ENCODE assay signal across 26 cellular contexts in genomic region chr17:52419256-52419655, GRCh38.
DNase-seq lines count a peak whose midpoint lies in the region; ATAC-seq and TF ChIP-seq lines count a peak whose summit lies in the region.
"Had no signal": no experiment of that assay in that cellular context is flagged by ENCODE, and none has a peak within 500 bp of the region (broad histone marks: within the 10 kb centered on the region; RNA-seq: fewer than 3 reads in every experiment).

No MANE protein-coding gene starts in this region.

- POLR2A ChIA-PET in MCF 10A (lab: Yijun Ruan, JAX) = interaction anchor here (0.7 to 1.6 kb wide), 2 partner anchors 17 to 33 kb away, joined by 3 read pairs; no protein-coding TSS in a partner anchor

- H3K4me1 ChIP-seq in breast epithelium = no peaks in the 10 kb centered on the region
- H3K4me1 ChIP-seq: left ventricle myocardium inferior, upper lobe of left lung had no signal

- no peak overlapping the region for H3K27ac Mint-ChIP-seq in MCF 10A (ENCODE audit: low read depth, unreplicated experiment)
- no peak overlapping the region for H3K27ac Mint-ChIP-seq in progenitor cell of endocrine pancreas
- H3K27ac Mint-ChIP-seq in T-helper 17 cell = no peak overlapping the region
- H3K27ac Mint-ChIP-seq: activated CD8-positive, alpha-beta memory T cell treated with anti-CD3 and anti-CD28 coated beads, Interleukin-2, amount 10 ng/mL, durations not matched to agents 7 days and 5 days; CD4-positive, alpha-beta memory T cell; stimulated activated naive B cell treated with anti-CD40 and anti-IgM and Interleukin-4, amounts not matched to agents 10 μg/mL and 1 μg/mL and 100 μg/mL, for 72 hours; T-helper 1 cell treated with Interleukin-12 subunit alpha and Interleukin-12 subunit beta and Interleukin-4 antibody, amounts not matched to agents 30 μg/mL and 1 μg/mL, for 36 hours had no signal

- H3K4me3 Mint-ChIP-seq in MCF 10A (ENCODE audit: unreplicated experiment) = no peak overlapping the region
- no peak overlapping the region for H3K4me3 Mint-ChIP-seq in progenitor cell of endocrine pancreas (ENCODE audit: low read depth)
- no peak overlapping the region for H3K4me3 Mint-ChIP-seq in T-helper 17 cell
- H3K4me3 Mint-ChIP-seq: activated CD8-positive, alpha-beta memory T cell treated with anti-CD3 and anti-CD28 coated beads, Interleukin-2, amount 10 ng/mL, durations not matched to agents 7 days and 5 days; CD4-positive, alpha-beta memory T cell; stimulated activated naive B cell treated with anti-CD40 and anti-IgM and Interleukin-4, amounts not matched to agents 10 μg/mL and 1 μg/mL and 100 μg/mL, for 72 hours; T-helper 1 cell treated with Interleukin-12 subunit alpha and Interleukin-12 subunit beta and Interleukin-4 antibody, amounts not matched to agents 30 μg/mL and 1 μg/mL, for 36 hours had no signal

- BruUV-seq in MCF 10A (replicated peaks; lab: Mats Ljungman, UMichigan) = no TSS peak

- H3K9me3 Mint-ChIP-seq in MCF 10A (ENCODE audit: unreplicated experiment) (peaks cover 16% of the 10 kb centered on the region), progenitor cell of endocrine pancreas (ENCODE audit: low read depth) (peaks cover 11% of the 10 kb centered on the region)
- H3K9me3 Mint-ChIP-seq: T-helper 1 cell treated with Interleukin-12 subunit alpha and Interleukin-12 subunit beta and Interleukin-4 antibody, amounts not matched to agents 30 μg/mL and 1 μg/mL, for 36 hours had no signal

- no peaks in the 10 kb centered on the region for H3K27me3 ChIP-seq in breast epithelium
- H3K27me3 ChIP-seq: gastroesophageal sphincter, upper lobe of left lung had no signal

- H3K27me3 Mint-ChIP-seq in MCF 10A (ENCODE audit: insufficient read depth, unreplicated experiment) (no peaks in the 10 kb centered on the region), progenitor cell of endocrine pancreas (peaks cover 2% of the 10 kb centered on the region), T-helper 17 cell (no peaks in the 10 kb centered on the region)
- H3K27me3 Mint-ChIP-seq: activated CD8-positive, alpha-beta memory T cell treated with anti-CD3 and anti-CD28 coated beads, Interleukin-2, amount 10 ng/mL, durations not matched to agents 7 days and 5 days; CD4-positive, alpha-beta memory T cell; stimulated activated naive B cell treated with anti-CD40 and anti-IgM and Interleukin-4, amounts not matched to agents 10 μg/mL and 1 μg/mL and 100 μg/mL, for 72 hours had no signal

- ATAC-seq in T-helper 17 cell = no peak
- no peak for ATAC-seq in HG03439 (IDR thresholded peaks at IDR 0.05; ENCODE audit: unreplicated experiment)
- ATAC-seq: activated CD8-positive, alpha-beta memory T cell treated with anti-CD3 and anti-CD28 coated beads, Interleukin-2, amount 10 ng/mL, durations not matched to agents 7 days and 5 days; gastroesophageal sphincter; GM12878; K562; stimulated activated naive B cell treated with anti-CD40 and anti-IgM and Interleukin-4, amounts not matched to agents 10 μg/mL and 1 μg/mL and 100 μg/mL, for 72 hours had no signal

- no peak overlapping the region for H3K4me3 ChIP-seq in breast epithelium
- H3K4me3 ChIP-seq: gastroesophageal sphincter, GM12878, GM23248, K562, left ventricle myocardium inferior, psoas muscle, upper lobe of left lung had no signal

- H3K27ac ChIP-seq in breast epithelium = no peak overlapping the region
- H3K27ac ChIP-seq: epithelial cell of prostate, GM23248, left ventricle myocardium inferior, psoas muscle, upper lobe of left lung had no signal

- no peak for TF ChIP-seq POLR2A in breast epithelium (IDR thresholded peaks at IDR 0.05)

- no peaks in the 10 kb centered on the region for H3K36me3 ChIP-seq in breast epithelium
- H3K36me3 ChIP-seq: gastroesophageal sphincter, left ventricle myocardium inferior, upper lobe of left lung had no signal

- H3K4me1 Mint-ChIP-seq in MCF 10A (ENCODE audit: insufficient read depth, unreplicated experiment) (no peaks in the 10 kb centered on the region), progenitor cell of endocrine pancreas (ENCODE audit: low read depth) (peaks cover 3% of the 10 kb centered on the region), T-helper 17 cell (no peaks in the 10 kb centered on the region)
- H3K4me1 Mint-ChIP-seq: activated CD8-positive, alpha-beta memory T cell treated with anti-CD3 and anti-CD28 coated beads, Interleukin-2, amount 10 ng/mL, durations not matched to agents 7 days and 5 days; CD4-positive, alpha-beta memory T cell; stimulated activated naive B cell treated with anti-CD40 and anti-IgM and Interleukin-4, amounts not matched to agents 10 μg/mL and 1 μg/mL and 100 μg/mL, for 72 hours had no signal

- CTCF ChIA-PET in MCF 10A (lab: Yijun Ruan, JAX) = no interaction called here

- H3K36me3 Mint-ChIP-seq in MCF 10A (ENCODE audit: insufficient read depth, unreplicated experiment) (no peaks in the 10 kb centered on the region), progenitor cell of endocrine pancreas (ENCODE audit: insufficient read depth) (no peaks in the 10 kb centered on the region), T-helper 17 cell (ENCODE audit: low read depth) (no peaks in the 10 kb centered on the region)
- H3K36me3 Mint-ChIP-seq: activated CD8-positive, alpha-beta memory T cell treated with anti-CD3 and anti-CD28 coated beads, Interleukin-2, amount 10 ng/mL, durations not matched to agents 7 days and 5 days; CD4-positive, alpha-beta memory T cell; stimulated activated naive B cell treated with anti-CD40 and anti-IgM and Interleukin-4, amounts not matched to agents 10 μg/mL and 1 μg/mL and 100 μg/mL, for 72 hours had no signal

- intact Hi-C loops in breast epithelium (cut with DNase I; ENCODE audit: low total_unique reads) = no loop called here
- intact Hi-C loops in MCF 10A (cut with micrococcal nuclease) = no loop called here

- peak; percentile 17 to 61 for DNase-seq in breast epithelium (ENCODE audit: low spot score in 2 of 2)
- no peak for DNase-seq in MCF 10A (ENCODE audit: unreplicated experiment)
- DNase-seq in NCI-H774 (lab: John Stamatoyannopoulos, UW) = peak; percentile 96
- peak; percentile 29 for DNase-seq in globus pallidus (ENCODE audit: low spot score)
- DNase-seq in progenitor cell of endocrine pancreas (ENCODE audit: low spot score, unreplicated experiment) = no peak
- no peak for DNase-seq in T-helper 17 cell
- no peak for DNase-seq in stimulated activated CD4-positive, alpha-beta T cell treated with anti-CD3 and anti-CD28 coated beads, Interleukin-15, amount 100 ng/mL, for 24 hours
- DNase-seq: ACHN; activated CD4-positive, CD25-positive, alpha-beta regulatory T cell; activated CD8-positive, alpha-beta memory T cell treated with anti-CD3 and anti-CD28 coated beads, Interleukin-2, amount 10 ng/mL, durations not matched to agents 7 days and 5 days; activated effector memory CD4-positive, alpha-beta T cell treated with Interleukin-2 at 50 U/mL for 16 hours; amniotic stem cell; CD4-positive, alpha-beta memory T cell; GM23248; left ventricle myocardium inferior; NCI-H1417; NCI-H524 treated with DMSO at 0.1 percent for 48 hours; psoas muscle; stimulated activated naive B cell treated with anti-CD40 and anti-IgM and Interleukin-4, amounts not matched to agents 10 μg/mL and 1 μg/mL and 100 μg/mL, for 72 hours; upper lobe of left lung had no signal

- TF ChIP-seq CTCF in breast epithelium (IDR thresholded peaks at IDR 0.05) = no peak
- TF ChIP-seq CTCF in MCF 10A (IDR thresholded peaks at IDR 0.05; ENCODE audit: unreplicated experiment) = no peak
- TF ChIP-seq CTCF in progenitor cell of endocrine pancreas (IDR thresholded peaks at IDR 0.05; ENCODE audit: unreplicated experiment) = no peak

- H3K9me3 ChIP-seq in breast epithelium (no peaks in the 10 kb centered on the region), T-helper 17 cell (ENCODE audit: control insufficient read depth, low read length, poor library complexity, severe bottlenecking) (no peaks in the 10 kb centered on the region)
- H3K9me3 ChIP-seq: gastroesophageal sphincter, psoas muscle had no signal

Comparison
In these comparisons a context has a peak if more than half of its experiments do, and no peak if none do; other contexts are left out.
1. DNase-seq: peak in breast epithelium (2 of 2), NCI-H774 (single experiment) and globus pallidus (single experiment); none in MCF 10A (single experiment), progenitor cell of endocrine pancreas (single experiment), T-helper 17 cell (0 of 3) and stimulated activated CD4-positive, alpha-beta T cell treated with anti-CD3 and anti-CD28 coated beads, Interleukin-15, amount 100 ng/mL, for 24 hours (single experiment).